ENCODE assay signal across 28 cellular contexts in the genomic region with DNA sequence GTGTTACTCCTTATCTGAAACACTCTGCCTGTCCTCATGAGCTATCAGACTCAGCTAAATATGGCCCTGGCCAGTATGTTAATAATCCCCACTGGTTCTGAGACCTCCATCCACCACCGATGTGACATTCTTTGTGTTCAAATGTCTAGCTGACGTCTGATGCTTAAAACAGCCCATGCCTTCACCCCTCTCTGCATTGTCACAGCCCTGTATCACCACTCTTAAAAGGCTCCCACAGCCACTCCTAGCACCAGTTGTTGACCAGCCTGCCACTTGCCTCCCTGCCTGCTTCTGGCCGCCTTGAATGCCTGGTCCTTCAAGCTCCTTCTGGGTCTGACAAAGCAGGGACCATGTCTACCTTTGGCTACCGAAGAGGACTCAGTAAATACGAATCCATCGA. TPM values are rescaled to one million over a fixed set of nuclear protein-coding genes. Genes with fewer than 3 reads are reported as not detected.
"Had no signal": no experiment of that assay in that cellular context is flagged by ENCODE, and none has a peak within 500 bp of the region (broad histone marks: within the 10 kb centered on the region; RNA-seq: fewer than 3 reads in every experiment).

A gene with protein sequence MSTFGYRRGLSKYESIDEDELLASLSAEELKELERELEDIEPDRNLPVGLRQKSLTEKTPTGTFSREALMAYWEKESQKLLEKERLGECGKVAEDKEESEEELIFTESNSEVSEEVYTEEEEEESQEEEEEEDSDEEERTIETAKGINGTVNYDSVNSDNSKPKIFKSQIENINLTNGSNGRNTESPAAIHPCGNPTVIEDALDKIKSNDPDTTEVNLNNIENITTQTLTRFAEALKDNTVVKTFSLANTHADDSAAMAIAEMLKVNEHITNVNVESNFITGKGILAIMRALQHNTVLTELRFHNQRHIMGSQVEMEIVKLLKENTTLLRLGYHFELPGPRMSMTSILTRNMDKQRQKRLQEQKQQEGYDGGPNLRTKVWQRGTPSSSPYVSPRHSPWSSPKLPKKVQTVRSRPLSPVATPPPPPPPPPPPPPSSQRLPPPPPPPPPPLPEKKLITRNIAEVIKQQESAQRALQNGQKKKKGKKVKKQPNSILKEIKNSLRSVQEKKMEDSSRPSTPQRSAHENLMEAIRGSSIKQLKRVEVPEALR (plus strand): TSS at position 253 of the 400 bp plus-strand sequence. CDS start 98 bp downstream, at position 351.

- H3K27ac ChIP-seq: foreskin keratinocyte, suprapubic skin, tibial nerve, uterus had no signal

- H3K36me3 Mint-ChIP-seq: activated naive CD4-positive, alpha-beta T cell treated with anti-CD3 and anti-CD28 coated beads, Interleukin-2, amount 50 U/mL, for 24 hours; brain; stimulated activated effector memory CD8-positive, alpha-beta T cell treated with anti-CD3 and anti-CD28 coated beads, Interleukin-12 subunit alpha, Interleukin-12 subunit beta, amount 100 ng/mL, for 72 hours; T-cell had no signal

- H3K4me3 ChIP-seq: mucosa of descending colon, suprapubic skin, tibial nerve, uterus had no signal

- H3K4me1 ChIP-seq: foreskin keratinocyte, suprapubic skin, tibial nerve, uterus had no signal

- H3K36me3 ChIP-seq: suprapubic skin, tibial nerve, uterus had no signal

- H3K9me3 Mint-ChIP-seq: activated naive CD4-positive, alpha-beta T cell treated with anti-CD3 and anti-CD28 coated beads, Interleukin-2, amount 50 U/mL, for 24 hours; activated T-helper 1 cell treated with anti-CD3 and anti-CD28 coated beads, Interleukin-12 subunit alpha, Interleukin-12 subunit beta, Interleukin-2, Interleukin-4 antibody, amounts not matched to agents 30 ng/mL and 10 ng/mL and 1 ng/mL, durations not matched to agents 14 hours and 24 hours and 36 hours; brain; central memory CD8-positive, alpha-beta T cell; naive thymus-derived CD4-positive, alpha-beta T cell; stimulated activated effector memory CD8-positive, alpha-beta T cell treated with anti-CD3 and anti-CD28 coated beads, Interleukin-12 subunit alpha, Interleukin-12 subunit beta, amount 100 ng/mL, for 72 hours; stimulated activated naive CD8-positive, alpha-beta T cell treated with anti-CD3 and anti-CD28 coated beads, Interleukin-15, amount 100 ng/mL, for 72 hours; T-cell had no signal

- H3K9me3 ChIP-seq: mucosa of descending colon, suprapubic skin, tibial nerve, uterus had no signal

- H3K27me3 ChIP-seq: foreskin keratinocyte, suprapubic skin, tibial nerve, uterus had no signal

- H3K4me1 Mint-ChIP-seq: activated naive CD4-positive, alpha-beta T cell treated with anti-CD3 and anti-CD28 coated beads, Interleukin-2, amount 50 U/mL, for 24 hours; central memory CD8-positive, alpha-beta T cell; stimulated activated effector memory CD8-positive, alpha-beta T cell treated with anti-CD3 and anti-CD28 coated beads, Interleukin-12 subunit alpha, Interleukin-12 subunit beta, amount 100 ng/mL, for 72 hours; stimulated activated naive CD8-positive, alpha-beta T cell treated with anti-CD3 and anti-CD28 coated beads, Interleukin-15, amount 100 ng/mL, for 72 hours; T-cell had no signal

- H3K27ac Mint-ChIP-seq: activated CD8-positive, alpha-beta T cell treated with anti-CD3 and anti-CD28 coated beads, Interleukin-2, amount 10 ng/mL, durations not matched to agents 7 days and 5 days; activated naive CD4-positive, alpha-beta T cell treated with anti-CD3 and anti-CD28 coated beads, Interleukin-2, amount 50 U/mL, for 24 hours; activated T-helper 1 cell treated with anti-CD3 and anti-CD28 coated beads, Interleukin-12 subunit alpha, Interleukin-12 subunit beta, Interleukin-2, Interleukin-4 antibody, amounts not matched to agents 30 ng/mL and 10 ng/mL and 1 ng/mL, durations not matched to agents 14 hours and 24 hours and 36 hours; naive thymus-derived CD4-positive, alpha-beta T cell; progenitor cell of endocrine pancreas; stimulated activated effector memory CD8-positive, alpha-beta T cell treated with anti-CD3 and anti-CD28 coated beads, Interleukin-12 subunit alpha, Interleukin-12 subunit beta, amount 100 ng/mL, for 72 hours; stimulated activated naive CD8-positive, alpha-beta T cell treated with anti-CD3 and anti-CD28 coated beads, Interleukin-15, amount 100 ng/mL, for 72 hours; T-cell had no signal

- H3K27me3 Mint-ChIP-seq: progenitor cell of endocrine pancreas had no signal

- ATAC-seq: activated CD8-positive, alpha-beta T cell treated with anti-CD3 and anti-CD28 coated beads, Interleukin-2, amount 10 ng/mL, durations not matched to agents 7 days and 5 days; foreskin keratinocyte; mucosa of descending colon; naive thymus-derived CD4-positive, alpha-beta T cell; stimulated activated effector memory CD8-positive, alpha-beta T cell treated with anti-CD3 and anti-CD28 coated beads, Interleukin-12 subunit alpha, Interleukin-12 subunit beta, amount 100 ng/mL, for 72 hours; stimulated activated naive CD8-positive, alpha-beta T cell treated with anti-CD3 and anti-CD28 coated beads, Interleukin-15, amount 100 ng/mL, for 72 hours; T-cell had no signal

- H3K4me3 Mint-ChIP-seq: activated CD8-positive, alpha-beta T cell treated with anti-CD3 and anti-CD28 coated beads, Interleukin-2, amount 10 ng/mL, durations not matched to agents 7 days and 5 days; activated naive CD4-positive, alpha-beta T cell treated with anti-CD3 and anti-CD28 coated beads, Interleukin-2, amount 50 U/mL, for 24 hours; activated T-helper 1 cell treated with anti-CD3 and anti-CD28 coated beads, Interleukin-12 subunit alpha, Interleukin-12 subunit beta, Interleukin-2, Interleukin-4 antibody, amounts not matched to agents 30 ng/mL and 10 ng/mL and 1 ng/mL, durations not matched to agents 14 hours and 24 hours and 36 hours; central memory CD8-positive, alpha-beta T cell; naive thymus-derived CD4-positive, alpha-beta T cell; stimulated activated effector memory CD8-positive, alpha-beta T cell treated with anti-CD3 and anti-CD28 coated beads, Interleukin-12 subunit alpha, Interleukin-12 subunit beta, amount 100 ng/mL, for 72 hours; stimulated activated naive CD8-positive, alpha-beta T cell treated with anti-CD3 and anti-CD28 coated beads, Interleukin-15, amount 100 ng/mL, for 72 hours; T-cell had no signal

- DNase-seq: activated CD4-positive, alpha-beta T cell treated with anti-CD3 and anti-CD28 coated beads for 1 hour; activated CD4-positive, alpha-beta T cell treated with anti-CD3 and anti-CD28 coated beads, Interleukin-2, amount 50 U/mL, for 1 hour; activated CD8-positive, alpha-beta T cell treated with anti-CD3 and anti-CD28 coated beads, Interleukin-2, amount 10 ng/mL, durations not matched to agents 7 days and 5 days; activated gamma-delta T cell; aorta; effector memory CD4-positive, alpha-beta T cell; foreskin keratinocyte; hypothalamus; mesendoderm; mucosa of descending colon; naive thymus-derived CD4-positive, alpha-beta T cell; small intestine; stimulated activated CD4-positive, alpha-beta T cell treated with anti-CD3 and anti-CD28 coated beads, Interleukin-2, amount 100 ng/mL, for 24 hours; stimulated activated naive CD8-positive, alpha-beta T cell treated with anti-CD3 and anti-CD28 coated beads, Interleukin-15, amount 100 ng/mL, for 72 hours; T-cell; T-helper 9 cell; uterus had no signal

RNA-seq across cellular contexts. Expression of the gene that starts here (rescaled TPM):
- total RNA-seq: activated CD8-positive, alpha-beta T cell treated with anti-CD3 and anti-CD28 coated beads, Interleukin-2, amount 10 ng/mL, durations not matched to agents 7 days and 5 days; activated T-helper 1 cell treated with anti-CD3 and anti-CD28 coated beads, Interleukin-12 subunit alpha, Interleukin-12 subunit beta, Interleukin-2, Interleukin-4 antibody, amounts not matched to agents 30 ng/mL and 10 ng/mL and 1 ng/mL, durations not matched to agents 14 hours and 24 hours and 36 hours; aorta; dermis microvascular lymphatic vessel endothelial cell; foreskin keratinocyte; lower leg skin; naive thymus-derived CD4-positive, alpha-beta T cell; osteocyte; progenitor cell of endocrine pancreas; suprapubic skin; T-cell; tibial nerve had no signal
- polyA plus RNA-seq: foreskin keratinocyte had no signal
